Comparison of ENCODE assay signal across 18 cellular contexts in genomic region chr6:9204171-9204570, GRCh38.
DNase-seq lines count a peak whose midpoint lies in the region; ATAC-seq, FAIRE-seq and TF ChIP-seq lines count a peak whose summit lies in the region.
"Had no signal": no experiment of that assay in that cellular context is flagged by ENCODE, and none has a peak within 500 bp of the region (broad histone marks: within the 10 kb centered on the region; RNA-seq: fewer than 3 reads in every experiment).

No MANE protein-coding gene starts in this region.

- intact Hi-C loops in Calu3 (cut with micrococcal nuclease; ENCODE audit: unreplicated experiment), result no loop called here
- intact Hi-C loops in left lung (cut with DNase I), result no loop called here
- intact Hi-C loops in mucosa of descending colon (cut with DNase I, micrococcal nuclease), result no loop called here

- H3K27ac Mint-ChIP-seq in Calu3 (ENCODE audit: unreplicated experiment), result no peak overlapping the region
- H3K27ac Mint-ChIP-seq in activated naive CD4-positive, alpha-beta T cell treated with anti-CD3 and anti-CD28 coated beads, Interleukin-2, amount 50 U/mL, for 72 hours, result no peak overlapping the region
- H3K27ac Mint-ChIP-seq: CD4-positive, alpha-beta T cell; GM23338 had no signal

- H3K36me3 Mint-ChIP-seq in Calu3 (ENCODE audit: insufficient read depth, unreplicated experiment), result no peaks in the 10 kb centered on the region
- no peaks in the 10 kb centered on the region for H3K36me3 Mint-ChIP-seq in activated naive CD4-positive, alpha-beta T cell treated with anti-CD3 and anti-CD28 coated beads, Interleukin-2, amount 50 U/mL, for 72 hours

- DNase-seq in Calu3, result peak; percentile 59
- peak; percentile 5 for DNase-seq in NCI-H2196 treated with DMSO at 0.1 percent for 48 hours (lab: John Stamatoyannopoulos, UW; ENCODE audit: unreplicated experiment)
- DNase-seq in bronchial epithelial cell (ENCODE audit: low read depth), result peak; percentile 93
- no peak for DNase-seq in left lung
- no peak for DNase-seq in mucosa of descending colon
- no peak for DNase-seq in stimulated activated naive CD4-positive, alpha-beta T cell treated with Interleukin-2 at 50 U/mL for 16 hours (lab: John Stamatoyannopoulos, UW)
- no peak for DNase-seq in activated naive CD4-positive, alpha-beta T cell treated with anti-CD3 and anti-CD28 coated beads, Interleukin-2, amount 50 U/mL, for 72 hours (ENCODE audit: low spot score in 2 of 2)
- DNase-seq: anterior cingulate cortex; CD4-positive, alpha-beta T cell; islet precursor cell; Kasumi-1; NCI-H2171 treated with DMSO at 0.1 percent for 48 hours; spleen had no signal

- H3K9me3 Mint-ChIP-seq in Calu3 (ENCODE audit: low read depth, unreplicated experiment), result peaks cover 2% of the 10 kb centered on the region
- peaks cover 8% of the 10 kb centered on the region in 2 donors for H3K9me3 Mint-ChIP-seq in activated naive CD4-positive, alpha-beta T cell treated with anti-CD3 and anti-CD28 coated beads, Interleukin-2, amount 50 U/mL, for 72 hours
- H3K9me3 Mint-ChIP-seq: GM23338, neural crest cell had no signal

- FAIRE-seq in bronchial epithelial cell (lab: Jason Lieb, UNC), result no peak

- H3K4me3 ChIP-seq in bronchial epithelial cell (ENCODE audit: low read depth, low read length) (no peak overlapping the region), left lung (no peak overlapping the region), mucosa of descending colon (no peak overlapping the region)
- H3K4me3 ChIP-seq: GM23338, spleen, vagina had no signal

- H3K4me1 ChIP-seq in left lung (no peaks in the 10 kb centered on the region), mucosa of descending colon (ENCODE audit: low read depth) (no peaks in the 10 kb centered on the region)
- H3K4me1 ChIP-seq: spleen, vagina had no signal

- H3K9me3 ChIP-seq in left lung (peaks cover 0 to 7% of the 10 kb centered on the region in 2 donors), mucosa of descending colon (peaks cover 3% of the 10 kb centered on the region)
- H3K9me3 ChIP-seq: vagina had no signal

- H3K27me3 Mint-ChIP-seq in Calu3 (ENCODE audit: unreplicated experiment), result no peaks in the 10 kb centered on the region
- H3K27me3 Mint-ChIP-seq: CD4-positive, alpha-beta T cell had no signal

- H3K36me3 ChIP-seq in bronchial epithelial cell (ENCODE audit: control insufficient read depth, insufficient read depth, low read length) (no peaks in the 10 kb centered on the region), left lung (no peaks in the 10 kb centered on the region), mucosa of descending colon (ENCODE audit: low read depth) (no peaks in the 10 kb centered on the region)
- H3K36me3 ChIP-seq: spleen, vagina had no signal

- H3K27me3 ChIP-seq in bronchial epithelial cell (ENCODE audit: control insufficient read depth, insufficient read depth, low read length) (no peaks in the 10 kb centered on the region), left lung (no peaks in the 10 kb centered on the region)
- H3K27me3 ChIP-seq: spleen, vagina had no signal

- CTCF ChIA-PET in Calu3 (lab: Charles Lee), result no interaction called here

- ATAC-seq in left lung (peak; percentile 44), mucosa of descending colon (no peak), HG03439 (IDR thresholded peaks at IDR 0.05; ENCODE audit: unreplicated experiment) (no peak)
- no peak for ATAC-seq in activated naive CD4-positive, alpha-beta T cell treated with anti-CD3 and anti-CD28 coated beads, Interleukin-2, amount 50 U/mL, for 72 hours
- ATAC-seq: GM23338, Right ventricle myocardium inferior had no signal

- H3K4me1 Mint-ChIP-seq in Calu3 (ENCODE audit: low read depth, unreplicated experiment), result peaks cover 7% of the 10 kb centered on the region
- H3K4me1 Mint-ChIP-seq: neural crest cell had no signal

- BruUV-seq in Calu3 (replicated peaks; lab: Mats Ljungman, UMichigan), result no TSS peak

- H3K27ac ChIP-seq in left lung, result no peak overlapping the region
- H3K27ac ChIP-seq: spleen, vagina had no signal

- TF ChIP-seq CTCF in Calu3 (IDR thresholded peaks at IDR 0.05; ENCODE audit: unreplicated experiment), result no peak
- TF ChIP-seq CTCF in bronchial epithelial cell (IDR thresholded peaks at IDR 0.05; ENCODE audit: insufficient read depth, low read length, severe bottlenecking), result no peak
- TF ChIP-seq CTCF in left lung (IDR thresholded peaks at IDR 0.05), result no peak
- TF ChIP-seq CTCF in mucosa of descending colon (IDR thresholded peaks at IDR 0.05), result no peak

- H3K4me3 Mint-ChIP-seq in Calu3 (ENCODE audit: low read depth, unreplicated experiment), result no peak overlapping the region
- H3K4me3 Mint-ChIP-seq: CD4-positive, alpha-beta T cell; GM23338; neural crest cell had no signal

Comparison
In these comparisons a context has a peak if more than half of its experiments do, and no peak if none do; other contexts are left out.
1. DNase-seq: peak in Calu3 (single experiment), NCI-H2196 treated with DMSO at 0.1 percent for 48 hours (single experiment) and bronchial epithelial cell (single experiment); none in left lung (0 of 2), mucosa of descending colon (0 of 3), stimulated activated naive CD4-positive, alpha-beta T cell treated with Interleukin-2 at 50 U/mL for 16 hours (single experiment) and activated naive CD4-positive, alpha-beta T cell treated with anti-CD3 and anti-CD28 coated beads, Interleukin-2, amount 50 U/mL, for 72 hours (0 of 2).